Comparison of ENCODE assay signal across 31 cellular contexts in genomic region chr3:126412841-126413692, GRCh38. TPM values are rescaled to one million over a fixed set of nuclear protein-coding genes. Genes with fewer than 3 reads are reported as not detected.
"Had no signal": no experiment of that assay in that cellular context is flagged by ENCODE, and none has a peak within 500 bp of the region (broad histone marks: within the 10 kb centered on the region; RNA-seq: fewer than 3 reads in every experiment).

No MANE protein-coding gene starts in this region.

- ATAC-seq: activated T-cell treated with anti-CD3 and anti-CD28 coated beads, Interleukin-2, amount 50 U/mL, for 4 hours had no signal

- H3K4me3 ChIP-seq: cardiac muscle cell had no signal

- H3K27ac Mint-ChIP-seq: activated CD4-positive, alpha-beta memory T cell treated with anti-CD3 and anti-CD28 coated beads for 36 hours; activated CD4-positive, alpha-beta T cell treated with anti-CD3 and anti-CD28 coated beads, Interleukin-2, amount 10 ng/mL, durations not matched to agents 7 days and 5 days; activated naive CD8-positive, alpha-beta T cell treated with anti-CD3 and anti-CD28 coated beads for 36 hours; IgD-negative memory B cell had no signal

- H3K27ac ChIP-seq: brain microvascular endothelial cell, cardiac muscle cell, VCaP had no signal

- H3K4me1 Mint-ChIP-seq: activated CD4-positive, alpha-beta T cell treated with anti-CD3 and anti-CD28 coated beads, Interleukin-2, amount 10 ng/mL, durations not matched to agents 7 days and 5 days; activated naive CD8-positive, alpha-beta T cell treated with anti-CD3 and anti-CD28 coated beads for 36 hours; IgD-negative memory B cell had no signal

- H3K9me3 Mint-ChIP-seq: activated CD4-positive, alpha-beta memory T cell treated with anti-CD3 and anti-CD28 coated beads for 36 hours; activated CD4-positive, alpha-beta T cell treated with anti-CD3 and anti-CD28 coated beads, Interleukin-2, amount 10 ng/mL, durations not matched to agents 7 days and 5 days; activated naive CD8-positive, alpha-beta T cell treated with anti-CD3 and anti-CD28 coated beads for 36 hours; IgD-negative memory B cell had no signal

- DNase-seq: activated CD4-positive, alpha-beta memory T cell treated with anti-CD3 and anti-CD28 coated beads for 36 hours; activated CD4-positive, alpha-beta T cell treated with anti-CD3 and anti-CD28 coated beads, Interleukin-2, amount 10 ng/mL, durations not matched to agents 7 days and 5 days; activated CD4-positive, CD25-positive, alpha-beta regulatory T cell; activated CD8-positive, alpha-beta memory T cell treated with anti-CD3 and anti-CD28 coated beads for 24 hours; activated effector memory CD4-positive, alpha-beta T cell treated with anti-CD3 and anti-CD28 coated beads, Interleukin-2, amount 50 U/mL, for 16 hours; activated naive CD4-positive, alpha-beta T cell treated with Interleukin-2 at 50 U/mL for 16 hours; activated naive CD8-positive, alpha-beta T cell treated with anti-CD3 and anti-CD28 coated beads for 36 hours; activated T-cell treated with anti-CD3 and anti-CD28 coated beads, Interleukin-2, amount 50 U/mL, for 4 hours; brain microvascular endothelial cell; KG1; NCI-H1092; NCI-H1417; NCI-H2029; NCI-H2107; NCI-H2171 treated with DMSO at 0.1 percent for 48 hours; NCI-H226; NCI-H526; NCI-H82; NK-92 treated with Interleukin-12 subunit alpha and Interleukin-12 subunit beta, amount 100 ng/mL, for 24 hours; OCI-M1; SHP77 treated with DMSO at 0.1 percent for 48 hours; T-helper 1 cell had no signal

- H3K27me3 ChIP-seq: cardiac muscle cell had no signal

- H3K36me3 ChIP-seq: brain microvascular endothelial cell, cardiac muscle cell had no signal

- H3K36me3 Mint-ChIP-seq: activated CD4-positive, alpha-beta memory T cell treated with anti-CD3 and anti-CD28 coated beads for 36 hours; activated naive CD8-positive, alpha-beta T cell treated with anti-CD3 and anti-CD28 coated beads for 36 hours had no signal

- H3K4me3 Mint-ChIP-seq: activated CD4-positive, alpha-beta memory T cell treated with anti-CD3 and anti-CD28 coated beads for 36 hours; activated CD4-positive, alpha-beta T cell treated with anti-CD3 and anti-CD28 coated beads, Interleukin-2, amount 10 ng/mL, durations not matched to agents 7 days and 5 days; activated naive CD8-positive, alpha-beta T cell treated with anti-CD3 and anti-CD28 coated beads for 36 hours; activated T-cell treated with anti-CD3 and anti-CD28 coated beads, Interleukin-2, amount 50 U/mL, for 4 hours; IgD-negative memory B cell had no signal

RNA-seq across cellular contexts. Expression of gene CFAP100, which starts 18.4 kb away (rescaled TPM):
- total RNA-seq: activated CD4-positive, alpha-beta memory T cell treated with anti-CD3 and anti-CD28 coated beads for 36 hours; activated CD4-positive, alpha-beta T cell treated with anti-CD3 and anti-CD28 coated beads, Interleukin-2, amount 10 ng/mL, durations not matched to agents 7 days and 5 days; activated naive CD8-positive, alpha-beta T cell treated with anti-CD3 and anti-CD28 coated beads for 36 hours; activated T-cell treated with anti-CD3 and anti-CD28 coated beads, Interleukin-2, amount 50 U/mL, for 4 hours; cardiac muscle cell; LHCN-M2; M059J; NCI-H460; SK-MEL-5; T-helper 2 cell treated with Interferon-gamma antibody and Interleukin-4, amounts not matched to agents 100 ng/mL and 5 ng/mL, for 36 hours had no signal
- polyA plus RNA-seq: adipose tissue, cardiac muscle cell, IgD-negative memory B cell had no signal

RNA-seq across cellular contexts. Expression of gene KLF15, which starts 55.9 kb away (rescaled TPM):
- total RNA-seq: activated CD4-positive, alpha-beta T cell treated with anti-CD3 and anti-CD28 coated beads, Interleukin-2, amount 10 ng/mL, durations not matched to agents 7 days and 5 days; T-helper 2 cell treated with Interferon-gamma antibody and Interleukin-4, amounts not matched to agents 100 ng/mL and 5 ng/mL, for 36 hours had no signal
- polyA plus RNA-seq: IgD-negative memory B cell had no signal
